ENCODE assay signal across 8 cellular contexts in genomic region chr9:34437006-34437925, GRCh38. TPM values are rescaled to one million over a fixed set of nuclear protein-coding genes. Genes with fewer than 3 reads are reported as not detected.
DNase-seq lines count a peak whose midpoint lies in the region; ATAC-seq, FAIRE-seq and TF ChIP-seq lines count a peak whose summit lies in the region.

No MANE protein-coding gene starts in this region.

- H2AFZ ChIP-seq in H1 (ENCODE audit: low read length), result no peak overlapping the region

- no peak overlapping the region for H2BK15ac ChIP-seq in H1 (ENCODE audit: low read length)

- H2BK5ac ChIP-seq in H1 (ENCODE audit: low read depth, low read length), result no peak overlapping the region

- no peak overlapping the region for H3K14ac ChIP-seq in H1 (ENCODE audit: insufficient read length)

- H3K4me2 ChIP-seq in H1 (ENCODE audit: insufficient read depth in 1 of 2, low read depth in 2 of 2, low read length in 2 of 2), result no peak overlapping the region

- H3K4me3 ChIP-seq in H1 (ENCODE audit: extremely low read depth in 1 of 4, insufficient read depth in 2 of 4, low read depth in 3 of 4, low read length in 4 of 4), result no peak overlapping the region

- no peak overlapping the region for H3K23ac ChIP-seq in H1 (ENCODE audit: insufficient read length)

- DNase-seq in D341Med (ENCODE audit: low spot score), result peak; percentile 73
- peak; percentile 23 for DNase-seq in NCI-H510A (lab: John Stamatoyannopoulos, UW)
- DNase-seq in activated CD4-positive, alpha-beta T cell treated with anti-CD3 and anti-CD28 coated beads, Interleukin-2, amount 50 U/mL, for 4 hours, result peak; percentile 52 to 54
- peak; percentile 47 to 73 for DNase-seq in H1 (ENCODE audit: low read depth in 1 of 2, low spot score in 2 of 2)
- DNase-seq in mesothelial cell of epicardium (ENCODE audit: low spot score in 2 of 2, unreplicated experiment in 2 of 2), result peak in 1 of 2 experiments; percentile 44
- DNase-seq in stimulated activated naive CD4-positive, alpha-beta T cell treated with Interleukin-2 at 50 U/mL for 16 hours (lab: John Stamatoyannopoulos, UW), result peak; percentile 31

- no peaks in the 10 kb centered on the region; a peak in 1 of 8 replicates for H3K36me3 ChIP-seq in H1 (ENCODE audit: control insufficient read depth in 2 of 4, insufficient read depth in 4 of 4, low read length in 3 of 4)

- H3K27me3 Mint-ChIP-seq in mesothelial cell of epicardium (ENCODE audit: low read depth), result no peaks in the 10 kb centered on the region

- H3K27ac Mint-ChIP-seq in mesothelial cell of epicardium, result no peak overlapping the region

- CTCF ChIA-PET in H1 (lab: Charles Lee; ENCODE audit: partially characterized antibody), result interaction anchor here (0.6 to 11.7 kb wide), 41 partner anchors 8 to 201 kb away, joined by 3 to 106 read pairs (median 4); partner anchors contain the start of gene SIGMAR1

- no peak for TF ChIP-seq EP300 in H1 (IDR thresholded peaks at IDR 0.05; ENCODE audit: borderline replicate concordance in 1 of 2, low read depth in 2 of 2, low read length in 2 of 2)

- H3K79me2 ChIP-seq in H1 (ENCODE audit: control insufficient read depth in 1 of 2, insufficient read depth in 2 of 2, low read length in 2 of 2), result no peaks in the 10 kb centered on the region

- H3K36me3 Mint-ChIP-seq in mesothelial cell of epicardium, result peaks cover 2% of the 10 kb centered on the region

- no peaks in the 10 kb centered on the region for H3K9me3 ChIP-seq in H1 (ENCODE audit: insufficient read depth in 2 of 2, low read depth in 1 of 2, low read length in 1 of 2)

- no peak overlapping the region for H3K56ac ChIP-seq in H1 (replicated peaks; ENCODE audit: insufficient read length, low read depth, low read length)

- 78% methylated on average over 11 of the region's 14 CpGs; no CpG with 5 or more reads in 1 of the 2 experiments for WGBS in H1 (ENCODE audit: extremely low coverage in 1 of 2, insufficient coverage in 1 of 2, insufficient read length in 1 of 2, insufficient replicate concordance in 2 of 2, low coverage in 1 of 2, low lambda C conversion rate in 2 of 2, missing lambda C conversion rate in 1 of 2), 2 experiments

- H3K23me2 ChIP-seq in H1 (ENCODE audit: low read depth, low read length), result no peaks in the 10 kb centered on the region

- H3K4ac ChIP-seq in H1 (replicated peaks; ENCODE audit: insufficient read length, low read depth, low read length), result no peak overlapping the region

- H2AK5ac ChIP-seq in H1 (ENCODE audit: low read depth, low read length), result no peak overlapping the region

- no peak overlapping the region for H3K18ac ChIP-seq in H1 (ENCODE audit: extremely low read depth, low read length)

- H3K27ac ChIP-seq in H1 (ENCODE audit: low read depth, low read length), result no peak overlapping the region

- no peak overlapping the region for H4K5ac ChIP-seq in H1 (ENCODE audit: insufficient read length, low read depth, low read length)

- no peak for TF ChIP-seq POLR2A in H1 (IDR thresholded peaks at IDR 0.05; ENCODE audit: control extremely low read depth in 1 of 2, low read depth in 2 of 2, low read length in 2 of 2)

- H2BK20ac ChIP-seq in H1 (ENCODE audit: low read length), result no peak overlapping the region

- peak in 2 of 3 experiments; percentile 91 to 94; a peak in 3 of 4 replicates for TF ChIP-seq CTCF in H1 (IDR thresholded peaks at IDR 0.05; ENCODE audit: control extremely low read depth in 1 of 3, insufficient read depth in 1 of 3, low read depth in 1 of 3, low read length in 3 of 3)
- TF ChIP-seq CTCF in mesothelial cell of epicardium (IDR thresholded peaks at IDR 0.05; ENCODE audit: unreplicated experiment), result peak; percentile 54

- H3K4me1 Mint-ChIP-seq in mesothelial cell of epicardium, result peaks cover 7% of the 10 kb centered on the region

- H3K9ac ChIP-seq in H1 (replicated peaks in 1 of 4; ENCODE audit: extremely low read depth in 1 of 4, low read depth in 3 of 4, low read length in 3 of 4), result no peak overlapping the region

- no peaks in the 10 kb centered on the region for H3K4me1 ChIP-seq in H1 (replicated peaks in 1 of 4; ENCODE audit: control insufficient read depth in 3 of 4, insufficient read depth in 4 of 4, low read length in 3 of 4)

- no peak overlapping the region for H2BK120ac ChIP-seq in H1 (replicated peaks; ENCODE audit: low read depth, low read length)

- no peak overlapping the region for H2BK12ac ChIP-seq in H1 (ENCODE audit: low read depth, low read length)

- peaks cover 0 to under 1% of the 10 kb centered on the region in 2 experiments for H4K20me1 ChIP-seq in H1 (replicated peaks in 1 of 2; ENCODE audit: control insufficient read depth in 1 of 2, insufficient read depth in 2 of 2, low read length in 2 of 2)

- no peak overlapping the region for H3K4me3 Mint-ChIP-seq in mesothelial cell of epicardium

- POLR2A ChIA-PET in H1 (lab: Charles Lee; ENCODE audit: partially characterized antibody), result no interaction called here

- no peak overlapping the region for H4K91ac ChIP-seq in H1 (replicated peaks; ENCODE audit: insufficient read length, low read length)

- H4K8ac ChIP-seq in H1 (ENCODE audit: extremely low read depth, insufficient read depth, low read length), result no peak overlapping the region

- TF ChIP-seq RAD21 in H1 (IDR thresholded peaks at IDR 0.05 in 1 of 2, conservative IDR thresholded peaks at IDR 0.05 in 1 of 2; ENCODE audit: low read depth in 2 of 2, low read length in 2 of 2), result peak; percentile 95 to 99

- no peaks in the 10 kb centered on the region for H3K79me1 ChIP-seq in H1 (ENCODE audit: low read depth, low read length)

- no peaks in the 10 kb centered on the region for H3K9me3 Mint-ChIP-seq in mesothelial cell of epicardium

- no peaks in the 10 kb centered on the region for H3K27me3 ChIP-seq in H1 (replicated peaks in 1 of 4; ENCODE audit: control insufficient read depth in 3 of 4, extremely low read depth in 1 of 4, insufficient read depth in 3 of 4, low read length in 3 of 4)

- FAIRE-seq in H1 (lab: Jason Lieb, UNC), result peak; percentile 95

- peak; percentile 65 for ATAC-seq in HG02852 (IDR thresholded peaks at IDR 0.05; ENCODE audit: unreplicated experiment)
- no peak for ATAC-seq in HG02623 (IDR thresholded peaks at IDR 0.05; ENCODE audit: unreplicated experiment)

TF ChIP-seq in H1, 55 proteins besides CTCF, POLR2A, EP300 and RAD21:
- TF ChIP-seq POLR2AphosphoS5 (IDR thresholded peaks at IDR 0.05; ENCODE audit: low read depth, low read length), result no peak
- TF ChIP-seq SP2 (IDR thresholded peaks at IDR 0.05; ENCODE audit: low read length), result no peak
- TF ChIP-seq CTBP2 (IDR thresholded peaks at IDR 0.05; ENCODE audit: borderline replicate concordance, insufficient read depth, insufficient read length, low read length), result no peak
- no peak for TF ChIP-seq CHD2 (IDR thresholded peaks at IDR 0.05; ENCODE audit: low read length)
- no peak for TF ChIP-seq CREB1 (IDR thresholded peaks at IDR 0.05)
- no peak for TF ChIP-seq TEAD4 (IDR thresholded peaks at IDR 0.05; ENCODE audit: low read depth, low read length)
- no peak for TF ChIP-seq EZH2 (IDR thresholded peaks at IDR 0.05; ENCODE audit: low read depth, low read length, severe bottlenecking)
- TF ChIP-seq YY1 (IDR thresholded peaks at IDR 0.05; ENCODE audit: low read depth, low read length), result 0 out of 2 replicates have a peak, but pooled peaks have one; percentile 19
- no peak for TF ChIP-seq BCL11A (IDR thresholded peaks at IDR 0.05; ENCODE audit: low read depth in 2 of 2, low read length in 2 of 2)
- no peak for TF ChIP-seq JUND (IDR thresholded peaks at IDR 0.05; ENCODE audit: low read length)
- TF ChIP-seq CBX8 (IDR thresholded peaks at IDR 0.05; ENCODE audit: borderline replicate concordance, low read depth, low read length), result no peak
- 0 out of 2 replicates have a peak, but pooled peaks have one; percentile 30 for TF ChIP-seq TCF12 (IDR thresholded peaks at IDR 0.05; ENCODE audit: low read depth, low read length)
- TF ChIP-seq SP4 (IDR thresholded peaks at IDR 0.05; ENCODE audit: low read length), result no peak
- TF ChIP-seq E2F6 (IDR thresholded peaks at IDR 0.05), result no peak

RNA-seq across cellular contexts. Expression of gene FAM219A, which starts 21.1 kb away (rescaled TPM):
- 10.4 and 10.6 TPM in 2 replicates for total RNA-seq in H1 (2021; fragmentation: NEBNext Ultra II Directional; extraction: Animal tissue kit (Norgen Biotek cat#: 25700))
- 7.7 and 8.8 TPM in 2 replicates for polyA plus RNA-seq in H1 (2011; rRNA removed)
- 7.7 TPM for polyA plus RNA-seq in H1 (2011; cell fraction: cytosol; rRNA removed)
- 12.6 TPM for polyA plus RNA-seq in H1 (2011; cell fraction: nucleus; rRNA removed)
- polyA plus RNA-seq in H1 (2012, experiment 1 of 2), result 8.5 to 12.2 TPM (median 10.2 TPM) in 4 replicates
- 10.0 TPM for polyA plus RNA-seq in H1 (2012, experiment 2 of 2)
- polyA plus RNA-seq in H1 (2013, experiment 1 of 2), result 5.1 TPM
- polyA plus RNA-seq in H1 (2013, experiment 2 of 2), result 5.1 TPM
- polyA minus RNA-seq in H1 (2011; rRNA and poly(A)+ RNA removed), result 5.2 and 7.2 TPM in 2 replicates
- 5.6 TPM for polyA minus RNA-seq in H1 (2011; cell fraction: cytosol; rRNA and poly(A)+ RNA removed)
- 3.5 TPM for polyA minus RNA-seq in H1 (2011; cell fraction: nucleus; rRNA and poly(A)+ RNA removed)
- total RNA-seq in mesothelial cell of epicardium, result 16.9 to 18.2 TPM (median 18.1 TPM) in 3 replicates

RNA-seq across cellular contexts. Expression of gene DNAI1, which starts 21.3 kb away (rescaled TPM):
- 0.37 and 1.1 TPM in 2 replicates for total RNA-seq in H1 (2021; fragmentation: NEBNext Ultra II Directional; extraction: Animal tissue kit (Norgen Biotek cat#: 25700))
- polyA plus RNA-seq in H1 (2011; rRNA removed), result 0.35 and 0.54 TPM in 2 replicates
- polyA plus RNA-seq in H1 (2011; cell fraction: cytosol; rRNA removed), result 0.54 TPM
- polyA plus RNA-seq in H1 (2011; cell fraction: nucleus; rRNA removed), result 2.5 TPM
- 0.36 to 1.1 TPM (median 0.81 TPM) in 4 replicates for polyA plus RNA-seq in H1 (2012, experiment 1 of 2)
- not detected for polyA plus RNA-seq in H1 (2012, experiment 2 of 2)
- 0.24 TPM for polyA plus RNA-seq in H1 (2013, experiment 1 of 2)
- polyA plus RNA-seq in H1 (2013, experiment 2 of 2), result 0.13 TPM
- 0.32 and 1.1 TPM in 2 replicates for polyA minus RNA-seq in H1 (2011; rRNA and poly(A)+ RNA removed)
- polyA minus RNA-seq in H1 (2011; cell fraction: cytosol; rRNA and poly(A)+ RNA removed), result not detected
- 1.00 TPM for polyA minus RNA-seq in H1 (2011; cell fraction: nucleus; rRNA and poly(A)+ RNA removed)
- total RNA-seq in mesothelial cell of epicardium, result not detected in 3 replicates
